ENCODE assay signal across 13 cellular contexts in the genomic region with DNA sequence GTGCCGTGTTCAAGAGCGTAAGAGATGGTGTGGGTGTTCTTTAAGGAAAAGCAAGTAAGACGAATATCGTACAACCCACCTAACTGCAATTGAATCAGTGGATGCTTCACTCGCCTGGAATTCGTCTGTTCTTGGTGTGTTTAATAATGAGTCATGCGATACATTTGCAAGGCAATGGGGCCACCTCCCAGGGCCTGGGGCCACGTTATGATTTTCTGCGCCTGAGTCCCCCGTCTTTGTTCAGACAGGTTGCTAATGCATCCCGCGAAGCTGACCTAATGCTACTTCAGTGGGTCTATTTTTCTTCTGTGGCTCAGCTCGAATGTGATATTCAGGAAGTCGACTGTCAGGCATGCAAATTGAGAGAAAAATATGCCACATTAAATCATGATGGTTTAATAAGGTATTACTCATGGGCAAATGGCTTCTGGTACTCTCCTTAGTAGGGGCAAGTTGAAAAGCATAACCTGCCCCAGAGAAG. TPM values are rescaled to one million over a fixed set of nuclear protein-coding genes. Genes with fewer than 3 reads are reported as not detected.
A peak's percentile ranks its signal among the peaks of the same experiment; 100 is the strongest.
DNase-seq lines count a peak whose midpoint lies in the region; ATAC-seq and TF ChIP-seq lines count a peak whose summit lies in the region.
"Had no signal": no experiment of that assay in that cellular context is flagged by ENCODE, and none has a peak within 500 bp of the region (broad histone marks: within the 10 kb centered on the region; RNA-seq: fewer than 3 reads in every experiment).

No MANE protein-coding gene starts in this region.

- no peaks in the 10 kb centered on the region for H3K36me3 ChIP-seq in CD8-positive, alpha-beta memory T cell (ENCODE audit: insufficient read depth, low read length)
- H3K36me3 ChIP-seq in effector memory CD4-positive, alpha-beta T cell (ENCODE audit: control insufficient read depth, insufficient read depth, low read length), result no peaks in the 10 kb centered on the region
- H3K36me3 ChIP-seq: spleen had no signal

- peak overlapping the region; percentile 28 to 77 (median 67) for H3K27ac Mint-ChIP-seq in nephron
- no peak overlapping the region for H3K27ac Mint-ChIP-seq in CD8-positive, alpha-beta memory T cell

- TF ChIP-seq CTCF in cardiac fibroblast (IDR thresholded peaks at IDR 0.05; ENCODE audit: low read depth, low read length) (no peak), nephron (IDR thresholded peaks at IDR 0.05; ENCODE audit: unreplicated experiment in 3 of 3) (no peak)

- no peaks in the 10 kb centered on the region for H3K27me3 Mint-ChIP-seq in nephron (ENCODE audit: low read depth)
- H3K27me3 Mint-ChIP-seq in CD8-positive, alpha-beta memory T cell, result peaks cover 0 to 4% of the 10 kb centered on the region in 2 donors

- H3K9me3 ChIP-seq in CD8-positive, alpha-beta memory T cell (ENCODE audit: low read length), result no peaks in the 10 kb centered on the region
- H3K9me3 ChIP-seq in effector memory CD4-positive, alpha-beta T cell (ENCODE audit: control insufficient read depth, low read length), result no peaks in the 10 kb centered on the region
- H3K9me3 ChIP-seq: spleen had no signal

- H3K27me3 ChIP-seq in CD8-positive, alpha-beta memory T cell (ENCODE audit: insufficient read depth, low read length, poor library complexity, severe bottlenecking), result no peaks in the 10 kb centered on the region
- H3K27me3 ChIP-seq in effector memory CD4-positive, alpha-beta T cell (replicated peaks; ENCODE audit: control insufficient read depth, insufficient read depth, low read length, poor library complexity, severe bottlenecking), result no peaks in the 10 kb centered on the region
- H3K27me3 ChIP-seq: spleen had no signal

- no peak overlapping the region for H3K27ac ChIP-seq in CD8-positive, alpha-beta memory T cell (ENCODE audit: low read depth, low read length)
- no peak overlapping the region for H3K27ac ChIP-seq in effector memory CD4-positive, alpha-beta T cell (ENCODE audit: insufficient read depth, low read length, poor library complexity, severe bottlenecking)
- H3K27ac ChIP-seq: spleen had no signal

- POLR2A ChIA-PET in CD8-positive, alpha-beta memory T cell (lab: Charles Lee), result no interaction called here

- ATAC-seq in Right ventricle myocardium inferior (no peak), GM21619 (IDR thresholded peaks at IDR 0.05; ENCODE audit: unreplicated experiment) (no peak)

- H3K4me3 ChIP-seq in cardiac fibroblast (replicated peaks in 1 of 2; ENCODE audit: low read depth in 2 of 2, low read length in 2 of 2), result no peak overlapping the region
- H3K4me3 ChIP-seq in CD8-positive, alpha-beta memory T cell (ENCODE audit: low read length), result no peak overlapping the region
- H3K4me3 ChIP-seq in effector memory CD4-positive, alpha-beta T cell (ENCODE audit: insufficient read depth, low read depth, low read length, poor library complexity, severe bottlenecking), result no peak overlapping the region
- H3K4me3 ChIP-seq: spleen had no signal

- H3K4me1 Mint-ChIP-seq in nephron, result peaks cover 31% of the 10 kb centered on the region
- no peaks in the 10 kb centered on the region for H3K4me1 Mint-ChIP-seq in CD8-positive, alpha-beta memory T cell

- H3K9me3 Mint-ChIP-seq in nephron, result peaks cover 17% of the 10 kb centered on the region
- peaks cover 0 to 7% (median 3%) of the 10 kb centered on the region in 5 donors for H3K9me3 Mint-ChIP-seq in CD8-positive, alpha-beta memory T cell

- H3K4me1 ChIP-seq in CD8-positive, alpha-beta memory T cell (ENCODE audit: insufficient read depth, low read length), result no peaks in the 10 kb centered on the region
- no peaks in the 10 kb centered on the region for H3K4me1 ChIP-seq in effector memory CD4-positive, alpha-beta T cell (ENCODE audit: control insufficient read depth, insufficient read depth, low read length, poor library complexity, severe bottlenecking)
- H3K4me1 ChIP-seq: spleen had no signal

- intact Hi-C loops in Right ventricle myocardium inferior (cut with DNase I), result loop anchor here (10.0 kb wide), 1 partner anchor 310 kb away; no protein-coding TSS in a partner anchor

- CTCF ChIA-PET in CD8-positive, alpha-beta memory T cell (lab: Charles Lee), result no interaction called here

- H3K4me3 Mint-ChIP-seq in nephron, result peak overlapping the region in 1 of 3 experiments; percentile 30
- H3K4me3 Mint-ChIP-seq in CD8-positive, alpha-beta memory T cell, result no peak overlapping the region

- peak; percentile 6 for DNase-seq in COLO668 (lab: John Stamatoyannopoulos, UW; ENCODE audit: unreplicated experiment)
- peak; percentile 12 for DNase-seq in NCI-H1048 (lab: John Stamatoyannopoulos, UW)
- peak; percentile 57 to 89 for DNase-seq in cardiac fibroblast (ENCODE audit: low read depth in 2 of 2)
- DNase-seq in Right ventricle myocardium inferior (ENCODE audit: missing footprints), result no peak
- no peak for DNase-seq in CD8-positive, alpha-beta memory T cell
- DNase-seq in effector memory CD4-positive, alpha-beta T cell, result no peak
- DNase-seq: activated CD4-positive, alpha-beta T cell treated with anti-CD3 and anti-CD28 coated beads, Interleukin-2, amount 50 U/mL, for 4 hours; COR-L47; KG1; RPMI8226; spleen had no signal

- peaks cover 8% of the 10 kb centered on the region for H3K36me3 Mint-ChIP-seq in nephron (ENCODE audit: low read depth)
- H3K36me3 Mint-ChIP-seq in CD8-positive, alpha-beta memory T cell, result no peaks in the 10 kb centered on the region

RNA-seq across cellular contexts. Expression of a gene that starts 14.3 kb away (rescaled TPM):
- total RNA-seq in Right ventricle myocardium inferior, result 7.0 TPM
- total RNA-seq in CD8-positive, alpha-beta memory T cell, result not detected
- polyA plus RNA-seq in CD8-positive, alpha-beta memory T cell, result not detected

Comparison
In these comparisons a context has a peak if more than half of its experiments do, and no peak if none do; other contexts are left out.
1. DNase-seq: peak in COLO668 (single experiment), NCI-H1048 (single experiment) and cardiac fibroblast (2 of 2); none in Right ventricle myocardium inferior (single experiment), CD8-positive, alpha-beta memory T cell (0 of 5) and effector memory CD4-positive, alpha-beta T cell (0 of 3).
2. H3K27ac Mint-ChIP-seq: peak in nephron (3 of 3); none in CD8-positive, alpha-beta memory T cell (0 of 8).